In genomic region chr5:130198927-130199326, GRCh38 we compare ENCODE assay signal across 10 cellular contexts.
DNase-seq lines count a peak whose midpoint lies in the region; TF ChIP-seq lines count a peak whose summit lies in the region.
"Had no signal": no experiment of that assay in that cellular context is flagged by ENCODE, and none has a peak within 500 bp of the region (broad histone marks: within the 10 kb centered on the region; RNA-seq: fewer than 3 reads in every experiment).

No MANE protein-coding gene starts in this region.

- CTCF ChIA-PET in GM10248 (lab: Yijun Ruan, JAX) = interaction anchor here (0.7 to 1.3 kb wide), 2 partner anchors 10 to 914 kb away, joined by 3 to 4 read pairs; no protein-coding TSS in a partner anchor

- no peak for TF ChIP-seq CTCF in GM10248 (IDR thresholded peaks at IDR 0.05; ENCODE audit: control extremely low read depth, extremely low read depth, low read depth, missing control alignments)

- H3K27ac ChIP-seq in effector memory CD4-positive, alpha-beta T cell (ENCODE audit: insufficient read depth, low read length, poor library complexity, severe bottlenecking) = no peak overlapping the region

- POLR2A ChIA-PET in GM10248 (lab: Yijun Ruan, JAX) = no interaction called here

- no peaks in the 10 kb centered on the region for H3K9me3 ChIP-seq in HAP-1
- no peaks in the 10 kb centered on the region for H3K9me3 ChIP-seq in effector memory CD4-positive, alpha-beta T cell (ENCODE audit: control insufficient read depth, low read length)
- H3K9me3 ChIP-seq: mucosa of descending colon had no signal

- peak; percentile 7 for DNase-seq in GM10248 (ENCODE audit: extremely low spot score)
- peak; percentile 21 to 23 for DNase-seq in HAP-1 (ENCODE audit: low spot score in 2 of 2)
- DNase-seq in RKO (ENCODE audit: low spot score) = peak; percentile 51
- peak; percentile 22 for DNase-seq in kidney tubule cell (ENCODE audit: low spot score)
- DNase-seq in stimulated activated CD4-positive, alpha-beta T cell treated with anti-CD3 and anti-CD28 coated beads, Interleukin-12 subunit alpha, Interleukin-12 subunit beta, amount 100 ng/mL, for 4 hours = no peak
- DNase-seq in KG1 (lab: John Stamatoyannopoulos, UW) = no peak
- DNase-seq in effector memory CD4-positive, alpha-beta T cell = no peak
- DNase-seq in amygdala (lab: John Stamatoyannopoulos, UW) = no peak
- DNase-seq: activated naive CD8-positive, alpha-beta T cell treated with anti-CD3 and anti-CD28 coated beads for 36 hours had no signal

- H3K4me3 ChIP-seq in HAP-1 = no peak overlapping the region
- no peak overlapping the region for H3K4me3 ChIP-seq in effector memory CD4-positive, alpha-beta T cell (ENCODE audit: insufficient read depth, low read depth, low read length, poor library complexity, severe bottlenecking)
- H3K4me3 ChIP-seq: mucosa of descending colon had no signal

- in situ Hi-C loops in HAP-1 (cut with MboI; ENCODE audit: low sequenced_read_pairs) = no loop called here

- no peaks in the 10 kb centered on the region for H3K36me3 ChIP-seq in HAP-1 (replicated peaks)
- H3K36me3 ChIP-seq in effector memory CD4-positive, alpha-beta T cell (ENCODE audit: control insufficient read depth, insufficient read depth, low read length) = no peaks in the 10 kb centered on the region

- peaks cover 9% of the 10 kb centered on the region; the same call in 1 of the 2 replicates for H3K27me3 ChIP-seq in HAP-1 (ENCODE audit: low read depth)
- H3K27me3 ChIP-seq in effector memory CD4-positive, alpha-beta T cell (replicated peaks; ENCODE audit: control insufficient read depth, insufficient read depth, low read length, poor library complexity, severe bottlenecking) = no peaks in the 10 kb centered on the region

- H3K4me1 ChIP-seq in HAP-1 = no peaks in the 10 kb centered on the region
- H3K4me1 ChIP-seq in effector memory CD4-positive, alpha-beta T cell (ENCODE audit: control insufficient read depth, insufficient read depth, low read length, poor library complexity, severe bottlenecking) = no peaks in the 10 kb centered on the region

Comparison
In these comparisons a context has a peak if more than half of its experiments do, and no peak if none do; other contexts are left out.
1. DNase-seq: peak in GM10248 (single experiment), HAP-1 (2 of 2), RKO (single experiment) and kidney tubule cell (single experiment); none in stimulated activated CD4-positive, alpha-beta T cell treated with anti-CD3 and anti-CD28 coated beads, Interleukin-12 subunit alpha, Interleukin-12 subunit beta, amount 100 ng/mL, for 4 hours (single experiment), KG1 (single experiment), effector memory CD4-positive, alpha-beta T cell (0 of 3) and amygdala (0 of 56).